ENCODE assay signal across 11 cellular contexts in genomic region chr1:82517586-82517985, GRCh38.
DNase-seq lines count a peak whose midpoint lies in the region; ATAC-seq and TF ChIP-seq lines count a peak whose summit lies in the region.
"Had no signal": no experiment of that assay in that cellular context is flagged by ENCODE, and none has a peak within 500 bp of the region (broad histone marks: within the 10 kb centered on the region; RNA-seq: fewer than 3 reads in every experiment).

No MANE protein-coding gene starts in this region.

- peak overlapping the region; percentile 33 for H2AFZ ChIP-seq in parathyroid adenoma
- H2AFZ ChIP-seq: PC-9 had no signal

- TF ChIP-seq CTCF in body of pancreas (IDR thresholded peaks at IDR 0.05) (peak in 1 of 7 experiments; percentile 13), parathyroid adenoma (IDR thresholded peaks at IDR 0.05) (peak; percentile 20)

- no peak overlapping the region for H3K27ac ChIP-seq in body of pancreas
- H3K27ac ChIP-seq in parathyroid adenoma = no peak overlapping the region
- H3K27ac ChIP-seq: PC-9 had no signal

- in situ Hi-C loops in ACHN (cut with HindIII; ENCODE audit: low pct_ligation_motif_present, low pct_unique_long_range_greater_than_20kb, low sequenced_read_pairs) = no loop called here

- intact Hi-C loops in body of pancreas (cut with DNase I) (no loop called here), left ventricle myocardium superior (cut with micrococcal nuclease) (no loop called here)

- H3K4me1 ChIP-seq in body of pancreas = no peaks in the 10 kb centered on the region
- no peaks in the 10 kb centered on the region for H3K4me1 ChIP-seq in parathyroid adenoma

- H3K9ac ChIP-seq in parathyroid adenoma = no peak overlapping the region

- no peak for TF ChIP-seq POLR2A in body of pancreas (IDR thresholded peaks at IDR 0.05)

- DNase-seq in EL (peak; percentile 5), body of pancreas (peak in 3 of 4 donors; percentile 17 to 35 (median 21)), left ventricle myocardium superior (peak; percentile 62), ACHN (no peak), occipital lobe (lab: John Stamatoyannopoulos, UW) (no peak)
- DNase-seq: activated naive CD8-positive, alpha-beta T cell treated with anti-CD3 and anti-CD28 coated beads for 36 hours; PC-9 had no signal

- WGBS in body of pancreas, 2 donors = 33 to 37% methylated on average over 8 of the region's 8 CpGs

- H3K27me3 ChIP-seq in body of pancreas = no peaks in the 10 kb centered on the region
- no peaks in the 10 kb centered on the region for H3K27me3 ChIP-seq in parathyroid adenoma (ENCODE audit: control insufficient read depth, insufficient read depth, low read length)

- no peaks in the 10 kb centered on the region for H3K79me2 ChIP-seq in parathyroid adenoma

- H3K4me3 ChIP-seq in body of pancreas (no peak overlapping the region), parathyroid adenoma (ENCODE audit: low read depth, low read length) (no peak overlapping the region)
- H3K4me3 ChIP-seq: GM12878, PC-9 had no signal

- H3K9me3 ChIP-seq in body of pancreas (no peaks in the 10 kb centered on the region), parathyroid adenoma (ENCODE audit: control insufficient read depth, low read length) (no peaks in the 10 kb centered on the region)

- H3K36me3 ChIP-seq in body of pancreas (replicated peaks in 1 of 2; ENCODE audit: insufficient read depth in 1 of 2, low read depth in 2 of 2) = no peaks in the 10 kb centered on the region
- H3K36me3 ChIP-seq in parathyroid adenoma (ENCODE audit: control insufficient read depth, insufficient read depth, low read length) = no peaks in the 10 kb centered on the region

- no peak overlapping the region for H3K4me2 ChIP-seq in parathyroid adenoma (ENCODE audit: low read length)
- H3K4me2 ChIP-seq: PC-9 had no signal

- no peak for ATAC-seq in body of pancreas
- ATAC-seq in left ventricle myocardium superior = peak; percentile 84
- ATAC-seq in HG02938 (IDR thresholded peaks at IDR 0.05; ENCODE audit: unreplicated experiment) = no peak
- no peak for ATAC-seq in HG03175 (IDR thresholded peaks at IDR 0.05; ENCODE audit: unreplicated experiment)
- ATAC-seq: GM12878 had no signal

Comparison
In these comparisons a context has a peak if more than half of its experiments do, and no peak if none do; other contexts are left out.
1. DNase-seq: peak in EL (single experiment), body of pancreas (3 of 4) and left ventricle myocardium superior (single experiment); none in ACHN (single experiment) and occipital lobe (single experiment).